Comparison of ENCODE assay signal across 19 cellular contexts in genomic region chr1:89040315-89040626, GRCh38. TPM values are rescaled to one million over a fixed set of nuclear protein-coding genes. Genes with fewer than 3 reads are reported as not detected.
"Had no signal": no experiment of that assay in that cellular context is flagged by ENCODE, and none has a peak within 500 bp of the region (broad histone marks: within the 10 kb centered on the region; RNA-seq: fewer than 3 reads in every experiment).

No MANE protein-coding gene starts in this region.

- H3K4me1 Mint-ChIP-seq: endodermal cell, mesothelial cell of epicardium, nephron had no signal

- DNase-seq: activated CD4-positive, alpha-beta T cell treated with anti-CD3 and anti-CD28 coated beads, Interleukin-2, amount 50 U/mL, for 1 hour; activated CD8-positive, alpha-beta memory T cell treated with anti-CD3 and anti-CD28 coated beads for 24 hours; activated CD8-positive, alpha-beta memory T cell treated with anti-CD3 and anti-CD28 coated beads, Interleukin-2, amount 50 U/mL, for 4 hours; cortex of kidney; endodermal cell; esophagus squamous epithelium; gastrocnemius medialis; hippocampal formation; left ventricle myocardium inferior; mammary epithelial cell; ovary; stimulated activated CD4-positive, alpha-beta T cell treated with anti-CD3 and anti-CD28 coated beads, Interleukin-4, amount 100 ng/mL, for 24 hours; T-helper 17 cell; transverse colon had no signal

- H3K27ac Mint-ChIP-seq: endodermal cell, mesothelial cell of epicardium, nephron, T-helper 17 cell had no signal

- H3K4me1 ChIP-seq: esophagus squamous epithelium, gastrocnemius medialis, left ventricle myocardium inferior, prostate gland had no signal

- H3K36me3 ChIP-seq: esophagus squamous epithelium, gastrocnemius medialis, left ventricle myocardium inferior, neutrophil, ovary, prostate gland, transverse colon had no signal

- H3K27ac ChIP-seq: esophagus squamous epithelium, gastrocnemius medialis, left ventricle myocardium inferior, neutrophil, ovary, prostate gland, transverse colon, VCaP had no signal

- H3K27me3 ChIP-seq: esophagus squamous epithelium, gastrocnemius medialis, neutrophil, ovary, transverse colon had no signal

- H3K4me3 ChIP-seq: esophagus squamous epithelium, gastrocnemius medialis, left ventricle myocardium inferior, ovary, prostate gland, transverse colon had no signal

- H3K9me3 ChIP-seq: esophagus squamous epithelium, gastrocnemius medialis, neutrophil, ovary, prostate gland, transverse colon had no signal

- ATAC-seq: gastrocnemius medialis, T-helper 17 cell had no signal

- H3K36me3 Mint-ChIP-seq: mesothelial cell of epicardium had no signal

- H3K27me3 Mint-ChIP-seq: T-helper 17 cell had no signal

- H3K4me3 Mint-ChIP-seq: endodermal cell, mesothelial cell of epicardium, nephron had no signal

RNA-seq across cellular contexts. Expression of gene GBP3, which starts 17.6 kb away (rescaled TPM):
- total RNA-seq: endodermal cell had no signal

RNA-seq across cellular contexts. Expression of gene GBP1, which starts 24.7 kb away (rescaled TPM):
- total RNA-seq: endodermal cell had no signal
